1 cellular context compared by ENCODE assay signal in the genomic region with DNA sequence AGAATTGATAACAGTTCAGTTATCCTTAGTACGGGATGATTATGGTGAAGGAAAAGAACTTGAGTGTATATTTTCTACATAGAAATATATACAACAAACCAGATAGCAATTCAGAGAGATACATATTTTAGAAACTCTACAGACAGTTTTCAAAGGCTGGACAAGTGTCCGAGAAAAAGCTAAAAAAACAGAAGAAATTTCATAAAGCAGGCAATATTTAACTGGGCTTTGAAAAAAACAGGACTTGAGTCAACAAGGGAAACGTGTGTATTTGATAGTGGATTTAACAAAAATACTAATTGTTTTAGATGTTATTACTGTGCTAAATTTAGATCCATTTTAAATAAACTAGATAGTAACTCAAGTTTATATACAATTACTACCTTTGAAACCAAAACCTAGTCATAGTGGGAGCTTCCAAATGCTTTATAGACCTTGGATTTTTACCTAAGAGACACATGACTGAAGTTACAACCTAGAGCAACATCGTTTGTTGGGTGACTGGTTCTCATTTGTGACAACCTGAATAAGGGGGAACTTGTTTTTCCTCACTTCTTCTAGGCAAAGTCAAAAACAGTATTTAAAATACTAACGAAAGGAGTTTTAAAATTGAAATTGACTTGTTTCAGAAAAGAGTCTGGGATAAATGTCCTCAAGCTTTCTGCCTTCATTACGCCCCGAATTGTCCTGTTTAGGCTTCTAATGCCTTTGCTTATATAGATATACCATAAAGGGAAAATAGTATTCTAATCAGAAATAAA.
TF ChIP-seq lines count a peak whose summit lies in the region.

No MANE protein-coding gene starts in this region.

TF ChIP-seq in H1, 55 proteins besides CTCF, POLR2A, EP300 and RAD21 (continued from another document):
- TF ChIP-seq, protein P1, sequence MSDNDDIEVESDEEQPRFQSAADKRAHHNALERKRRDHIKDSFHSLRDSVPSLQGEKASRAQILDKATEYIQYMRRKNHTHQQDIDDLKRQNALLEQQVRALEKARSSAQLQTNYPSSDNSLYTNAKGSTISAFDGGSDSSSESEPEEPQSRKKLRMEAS (IDR thresholded peaks at IDR 0.05) = no peak
- no peak for TF ChIP-seq CBX8 (IDR thresholded peaks at IDR 0.05; ENCODE audit: borderline replicate concordance, low read depth, low read length)
TF ChIP-seq in H1: peak in this region for 0.
